ENCODE assay signal across 18 cellular contexts in the genomic region with DNA sequence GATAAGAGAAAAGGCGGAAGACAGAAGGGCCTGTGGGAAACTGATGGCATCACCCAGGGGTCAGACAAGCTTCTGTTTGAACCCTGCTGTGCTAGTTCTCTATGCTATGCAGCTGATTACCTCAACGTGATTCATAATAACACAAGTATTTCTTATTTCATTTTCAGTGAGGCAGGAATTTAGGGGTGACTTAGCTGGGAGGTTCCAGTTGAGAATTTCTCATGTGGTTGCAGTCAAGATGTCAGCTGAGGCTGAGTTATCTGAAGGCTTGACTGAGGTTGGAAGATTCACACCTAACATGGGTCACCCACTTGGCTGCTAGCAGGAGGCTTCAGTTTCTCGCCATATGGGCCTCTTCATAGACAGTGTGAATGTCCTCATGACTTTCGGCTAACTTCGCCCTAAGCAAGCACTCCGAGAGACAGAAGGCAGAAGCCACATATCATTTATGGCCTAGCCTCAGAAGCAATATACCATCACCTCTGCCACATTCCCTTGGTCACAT. TPM values are rescaled to one million over a fixed set of nuclear protein-coding genes. Genes with fewer than 3 reads are reported as not detected.
A peak's percentile ranks its signal among the peaks of the same experiment; 100 is the strongest.
DNase-seq lines count a peak whose midpoint lies in the region; ATAC-seq and TF ChIP-seq lines count a peak whose summit lies in the region.
"Had no signal": no experiment of that assay in that cellular context is flagged by ENCODE, and none has a peak within 500 bp of the region (broad histone marks: within the 10 kb centered on the region; RNA-seq: fewer than 3 reads in every experiment).

No MANE protein-coding gene starts in this region.

- no peak overlapping the region for H4K91ac ChIP-seq in IMR-90 (ENCODE audit: insufficient read depth, low read depth, low read length)

- no peaks in the 10 kb centered on the region for H3K79me2 ChIP-seq in mesendoderm (ENCODE audit: control insufficient read depth, insufficient read depth, low read length)

- no peak overlapping the region for H2AK9ac ChIP-seq in IMR-90 (replicated peaks; ENCODE audit: low read depth, low read length, poor library complexity)

- H4K5ac ChIP-seq in IMR-90 (ENCODE audit: low read depth, low read length) (no peak overlapping the region), mesendoderm (ENCODE audit: low read length) (no peak overlapping the region)

- no peaks in the 10 kb centered on the region for H4K20me1 ChIP-seq in IMR-90 (ENCODE audit: insufficient read depth, low read length)
- H4K20me1 ChIP-seq: BLaER1 had no signal

- POLR2A ChIA-PET in IMR-90 (lab: Charles Lee; ENCODE audit: unreplicated experiment) = no interaction called here
- POLR2A ChIA-PET in RWPE1 (lab: Yijun Ruan, JAX; ENCODE audit: low non-redundant PET) = no interaction called here

- no peak overlapping the region for H2AFZ ChIP-seq in IMR-90 (replicated peaks; ENCODE audit: low read length, poor library complexity)

- H3K27me3 ChIP-seq in IMR-90 (ENCODE audit: control insufficient read depth, insufficient read depth, low read length) (peaks cover 4% of the 10 kb centered on the region; the same call in 1 of the 2 replicates), mesendoderm (ENCODE audit: insufficient read depth, low read length, poor library complexity) (no peaks in the 10 kb centered on the region), left lung (peaks cover 0 to 15% of the 10 kb centered on the region in 2 donors)
- H3K27me3 ChIP-seq: BLaER1, Peyer's patch had no signal

- CTCF ChIA-PET in IMR-90 (lab: Yijun Ruan, JAX) = no interaction called here
- CTCF ChIA-PET in RWPE1 (lab: Yijun Ruan, JAX) = no interaction called here

- H3K9ac ChIP-seq in IMR-90 (ENCODE audit: low read depth, low read length) (no peak overlapping the region), mesendoderm (ENCODE audit: low read length) (no peak overlapping the region)
- H3K9ac ChIP-seq: BLaER1, KMS-11 had no signal

- H3K56ac ChIP-seq in IMR-90 (ENCODE audit: extremely low read depth, insufficient read depth, low read length) (no peak overlapping the region), mesendoderm (ENCODE audit: low read length) (peak overlapping the region; percentile 45)

- H3K4me1 ChIP-seq in IMR-90 (ENCODE audit: control insufficient read depth, insufficient read depth, low read length) (no peaks in the 10 kb centered on the region), mesendoderm (ENCODE audit: control insufficient read depth, low read depth, low read length) (peaks cover 35% of the 10 kb centered on the region), left lung (peaks cover 0 to 16% of the 10 kb centered on the region in 2 donors)

- TF ChIP-seq RAD21 in IMR-90 (IDR thresholded peaks at IDR 0.05; ENCODE audit: low read length) = no peak

- H3K9me3 ChIP-seq in IMR-90 (ENCODE audit: control insufficient read depth, insufficient read depth, low read length) (no peaks in the 10 kb centered on the region), left lung (no peaks in the 10 kb centered on the region)
- H3K9me3 ChIP-seq: BLaER1, Peyer's patch had no signal

- no peak for TF ChIP-seq POLR2A in IMR-90 (IDR thresholded peaks at IDR 0.05; ENCODE audit: low read depth, low read length)

- no peak overlapping the region for H3K27ac ChIP-seq in IMR-90 (ENCODE audit: insufficient read depth, low read length)
- no peak overlapping the region for H3K27ac ChIP-seq in mesendoderm (ENCODE audit: low read depth, low read length)
- H3K27ac ChIP-seq in RWPE1 = no peak overlapping the region
- no peak overlapping the region for H3K27ac ChIP-seq in left lung
- H3K27ac ChIP-seq: BLaER1, KMS-11, Peyer's patch had no signal

- intact Hi-C loops in IMR-90 (cut with micrococcal nuclease) = no loop called here
- intact Hi-C loops in left lung (cut with DNase I) = no loop called here

- dilution Hi-C loops in IMR-90 (cut with HindIII; ENCODE audit: low sequenced_read_pairs, unreplicated experiment) = no loop called here

- H3K9me1 ChIP-seq in IMR-90 (ENCODE audit: insufficient read depth, low read length) = no peaks in the 10 kb centered on the region

- no peak overlapping the region for H3K4me3 ChIP-seq in IMR-90 (ENCODE audit: insufficient read depth, low read depth, low read length)
- no peak overlapping the region for H3K4me3 ChIP-seq in choroid plexus epithelial cell (ENCODE audit: low read depth, low read length)
- no peak overlapping the region for H3K4me3 ChIP-seq in mesendoderm (ENCODE audit: low read length)
- no peak overlapping the region for H3K4me3 ChIP-seq in left lung
- H3K4me3 ChIP-seq: BLaER1, Peyer's patch had no signal

- H3K79me1 ChIP-seq in IMR-90 (ENCODE audit: low read depth in 1 of 2, low read length in 2 of 2) = no peaks in the 10 kb centered on the region
- no peaks in the 10 kb centered on the region for H3K79me1 ChIP-seq in mesendoderm (ENCODE audit: low read length)

- H3K14ac ChIP-seq in IMR-90 (replicated peaks; ENCODE audit: low read depth, low read length) = no peak overlapping the region

- H2BK120ac ChIP-seq in IMR-90 (ENCODE audit: low read depth, low read length) = no peak overlapping the region
- no peak overlapping the region for H2BK120ac ChIP-seq in mesendoderm (ENCODE audit: low read depth, low read length)

- no peak for ATAC-seq in IMR-90 (ENCODE audit: low read depth)
- no peak for ATAC-seq in left lung

- WGBS in IMR-90 (ENCODE audit: extremely low coverage in 2 of 2, insufficient read length in 1 of 2), 2 experiments = 94% methylated on average over 3 of the region's 6 CpGs; no CpG with 5 or more reads in 1 of the 2 experiments
- no CpG with 5 or more reads among the region's 6 CpGs for WGBS in mesendoderm (ENCODE audit: extremely low coverage, insufficient coverage, low lambda C conversion rate)

- H2BK20ac ChIP-seq in IMR-90 (ENCODE audit: low read depth, low read length) = no peak overlapping the region

- H2AK5ac ChIP-seq in IMR-90 (ENCODE audit: low read depth, low read length) = no peak overlapping the region
- peak overlapping the region; percentile 79 for H2AK5ac ChIP-seq in mesendoderm (ENCODE audit: low read length)

- in situ Hi-C loops in IMR-90 (cut with MboI; ENCODE audit: low sequenced_read_pairs) = no loop called here

- no peak for TF ChIP-seq CTCF in IMR-90 (conservative IDR thresholded peaks at IDR 0.05; ENCODE audit: low read depth, low read length)
- TF ChIP-seq CTCF in choroid plexus epithelial cell (conservative IDR thresholded peaks at IDR 0.05; ENCODE audit: low read depth, low read length) = no peak
- no peak for TF ChIP-seq CTCF in RWPE1 (conservative IDR thresholded peaks at IDR 0.05; ENCODE audit: low read depth)
- no peak for TF ChIP-seq CTCF in left lung (IDR thresholded peaks at IDR 0.05)

- H3K36me3 ChIP-seq in IMR-90 (ENCODE audit: control insufficient read depth, insufficient read depth, low read length) (no peaks in the 10 kb centered on the region), mesendoderm (ENCODE audit: control insufficient read depth, insufficient read depth, low read length) (no peaks in the 10 kb centered on the region), left lung (no peaks in the 10 kb centered on the region)
- H3K36me3 ChIP-seq: BLaER1, Peyer's patch had no signal

- H2BK5ac ChIP-seq in IMR-90 (ENCODE audit: low read depth, low read length, poor library complexity, severe bottlenecking) (no peak overlapping the region), mesendoderm (ENCODE audit: low read length) (peak overlapping the region; percentile 25)

- H3K4me2 ChIP-seq in IMR-90 (ENCODE audit: low read depth, low read length) = no peak overlapping the region
- H3K4me2 ChIP-seq in mesendoderm (ENCODE audit: low read length) = no peak overlapping the region
- H3K4me2 ChIP-seq: BLaER1, KMS-11 had no signal

- no peak overlapping the region for H3K4ac ChIP-seq in IMR-90 (ENCODE audit: low read depth, low read length)
- no peak overlapping the region for H3K4ac ChIP-seq in mesendoderm (ENCODE audit: low read depth, low read length)

- no TSS peak for BruUV-seq in IMR-90 (replicated peaks; lab: Mats Ljungman, UMichigan)

- DNase-seq in ELR (ENCODE audit: low read depth) (peak; percentile 47), IMR-90 (peak; percentile 40), choroid plexus epithelial cell (ENCODE audit: low read depth) (peak; percentile 85), mesendoderm (no peak), RWPE1 (ENCODE audit: low spot score) (no peak), AG08395 (ENCODE audit: low spot score) (no peak), left lung (no peak)
- DNase-seq: DMS 273 treated with DMSO at 0.1 percent for 48 hours, NCI-H187 treated with DMSO at 0.1 percent for 48 hours, NCI-H510A, NCI-H82, Peyer's patch, SHP77 had no signal

- H3K18ac ChIP-seq in IMR-90 (ENCODE audit: low read depth, low read length) = no peak overlapping the region
- no peak overlapping the region for H3K18ac ChIP-seq in mesendoderm (ENCODE audit: low read length)

- H4K8ac ChIP-seq in IMR-90 (ENCODE audit: low read depth in 2 of 2, low read length in 2 of 2) = no peak overlapping the region
- H4K8ac ChIP-seq in mesendoderm (ENCODE audit: low read depth, low read length) = no peak overlapping the region

- H3K23ac ChIP-seq in IMR-90 (ENCODE audit: low read depth, low read length) (no peak overlapping the region), mesendoderm (ENCODE audit: low read length) (no peak overlapping the region)

- no peak overlapping the region for H2BK15ac ChIP-seq in IMR-90 (ENCODE audit: low read depth, low read length)
- H2BK15ac ChIP-seq in mesendoderm (replicated peaks; ENCODE audit: low read depth) = no peak overlapping the region

TF ChIP-seq in IMR-90, 13 proteins besides CTCF, POLR2A, EP300 and RAD21 (continues in another document):
- TF ChIP-seq MAZ (IDR thresholded peaks at IDR 0.05; ENCODE audit: borderline replicate concordance, low read depth, low read length) (no peak), CEBPB (IDR thresholded peaks at IDR 0.05; ENCODE audit: low read depth, low read length) (no peak), SMC3 (IDR thresholded peaks at IDR 0.05; ENCODE audit: low read depth, low read length) (no peak), CHD1 (IDR thresholded peaks at IDR 0.05; ENCODE audit: low read depth, low read length) (no peak), MAFK (IDR thresholded peaks at IDR 0.05; ENCODE audit: low read depth, low read length) (no peak)

RNA-seq across cellular contexts. Expression of gene TMEM131, which starts 34.0 kb away (rescaled TPM):
- total RNA-seq in IMR-90 (2012; rRNA removed) = 13.3 and 18.9 TPM in 2 replicates
- 14.0 TPM in 2 replicates for polyA plus RNA-seq in IMR-90 (2012; rRNA removed)
- polyA plus RNA-seq in IMR-90 (2012; cell fraction: cytosol; rRNA removed) = 3.5 and 6.7 TPM in 2 replicates
- 16.5 and 40.8 TPM in 2 replicates for polyA plus RNA-seq in IMR-90 (2012; cell fraction: nucleus; rRNA removed; ENCODE audit: low replicate concordance)
- 24.4 TPM for polyA plus RNA-seq in mesendoderm (2013, experiment 1 of 2)
- polyA plus RNA-seq in mesendoderm (2013, experiment 2 of 2) = 22.9 TPM
- 10 to 100 TPM; 43.9 to 44.6 TPM for total RNA-seq in left lung

RNA-seq across cellular contexts. Expression of gene VWA3B, which starts 57.2 kb away (rescaled TPM):
- total RNA-seq in IMR-90 (2012; rRNA removed) (not detected in 2 replicates), left lung (1 to 10 TPM in 1 of 2 donors, not detected in 1; 3.5 TPM)
- polyA plus RNA-seq in IMR-90 (2012; rRNA removed) = not detected in 2 replicates
- not detected in 2 replicates for polyA plus RNA-seq in IMR-90 (2012; cell fraction: cytosol; rRNA removed)
- not detected in 2 replicates for polyA plus RNA-seq in IMR-90 (2012; cell fraction: nucleus; rRNA removed; ENCODE audit: low replicate concordance)
- 0.67 TPM for polyA plus RNA-seq in mesendoderm (2013, experiment 1 of 2)
- polyA plus RNA-seq in mesendoderm (2013, experiment 2 of 2) = 0.56 TPM
- total RNA-seq: Daoy, H1 had no signal
- polyA plus RNA-seq: AG04450, H1 had no signal

Comparison
In these comparisons a context has a peak if more than half of its experiments do, and no peak if none do; other contexts are left out.
1. DNase-seq: peak in ELR (single experiment), IMR-90 (single experiment) and choroid plexus epithelial cell (single experiment); none in mesendoderm (single experiment), RWPE1 (single experiment), AG08395 (single experiment) and left lung (0 of 2).